ENCODE assay signal across 8 cellular contexts in genomic region chr12:118164798-118165486, GRCh38. TPM values are rescaled to one million over a fixed set of nuclear protein-coding genes. Genes with fewer than 3 reads are reported as not detected.
DNase-seq lines count a peak whose midpoint lies in the region; ATAC-seq and TF ChIP-seq lines count a peak whose summit lies in the region.

No MANE protein-coding gene starts in this region.

- no peak overlapping the region for H3K4me2 ChIP-seq in Loucy (ENCODE audit: low read depth, low read length, poor library complexity, severe bottlenecking)

- H3K36me3 ChIP-seq in Loucy (ENCODE audit: insufficient read depth, low read length) (peaks cover 74% of the 10 kb centered on the region; the same call in 1 of the 2 replicates), liver (ENCODE audit: control insufficient read depth in 4 of 4, insufficient read depth in 3 of 4, low read depth in 1 of 4, low read length in 3 of 4) (peaks cover 4 to 32% (median 23%) of the 10 kb centered on the region in 4 donors)

- no peaks in the 10 kb centered on the region; the same call in 1 of the 2 replicates for H3F3A ChIP-seq in Loucy (ENCODE audit: low read depth)

- H3K79me2 ChIP-seq in Loucy (ENCODE audit: insufficient read depth, low read length), result no peaks in the 10 kb centered on the region

- no peak overlapping the region for H2AFZ ChIP-seq in Loucy (ENCODE audit: low read length)

- peak; percentile 72 to 78 for TF ChIP-seq RAD21 in liver (IDR thresholded peaks at IDR 0.05)

- TF ChIP-seq CTCF in Loucy (conservative IDR thresholded peaks at IDR 0.05; ENCODE audit: low read length), result peak; percentile 62
- TF ChIP-seq CTCF in liver (IDR thresholded peaks at IDR 0.05; ENCODE audit: low read depth, low read length, missing input control), result peak; percentile 27

- ATAC-seq in HG03175 (IDR thresholded peaks at IDR 0.05; ENCODE audit: unreplicated experiment), result no peak

- H3K27me3 ChIP-seq in Loucy (ENCODE audit: insufficient read depth, low read length, poor library complexity, severe bottlenecking) (no peaks in the 10 kb centered on the region), liver (ENCODE audit: control insufficient read depth in 4 of 4, insufficient read depth in 4 of 4, low read length in 3 of 4) (no peaks in the 10 kb centered on the region)

- H3K4me1 ChIP-seq in Loucy (ENCODE audit: insufficient read depth, low read length, poor library complexity, severe bottlenecking) (no peaks in the 10 kb centered on the region), liver (ENCODE audit: control insufficient read depth in 4 of 4, insufficient read depth in 4 of 4, low read length in 3 of 4) (no peaks in the 10 kb centered on the region)

- H4K20me1 ChIP-seq in Loucy (ENCODE audit: insufficient read depth, low read length, poor library complexity, severe bottlenecking), result no peaks in the 10 kb centered on the region

- H3K9me3 ChIP-seq in Loucy (ENCODE audit: insufficient read depth, low read depth, low read length), result no peaks in the 10 kb centered on the region
- H3K9me3 ChIP-seq in liver (ENCODE audit: control insufficient read depth in 4 of 4, low read length in 3 of 4), result no peaks in the 10 kb centered on the region

- no peak overlapping the region for H3K9ac ChIP-seq in Loucy (ENCODE audit: low read depth, low read length, poor library complexity, severe bottlenecking)
- no peak overlapping the region for H3K9ac ChIP-seq in liver (ENCODE audit: low read depth in 1 of 2, low read length in 2 of 2)

- H3K27ac ChIP-seq in liver (ENCODE audit: low read depth in 1 of 2, low read length in 2 of 2), result no peak overlapping the region

- H3K4me3 ChIP-seq in Loucy (ENCODE audit: low read length, poor library complexity, severe bottlenecking), result no peak overlapping the region
- no peak overlapping the region for H3K4me3 ChIP-seq in liver (ENCODE audit: low read depth in 1 of 3, low read length in 3 of 3)

- DNase-seq in NCI-H2107 treated with DMSO at 0.1 percent for 48 hours (lab: John Stamatoyannopoulos, UW; ENCODE audit: unreplicated experiment), result peak; percentile 49
- no peak for DNase-seq in NCI-H2107 (lab: John Stamatoyannopoulos, UW)
- DNase-seq in amniotic epithelial cell (ENCODE audit: low read depth), result peak; percentile 35
- DNase-seq in NCI-H2029 (lab: John Stamatoyannopoulos, UW), result no peak
- DNase-seq in cerebellar nuclear complex (lab: John Stamatoyannopoulos, UW), result no peak

- 64% methylated on average over 6 of the region's 6 CpGs for WGBS in liver

- no peaks in the 10 kb centered on the region for H3K9me2 ChIP-seq in Loucy (replicated peaks; ENCODE audit: low read depth, low read length)

TF ChIP-seq in liver, 16 proteins besides CTCF, POLR2A, EP300 and RAD21:
- TF ChIP-seq, protein P1, sequence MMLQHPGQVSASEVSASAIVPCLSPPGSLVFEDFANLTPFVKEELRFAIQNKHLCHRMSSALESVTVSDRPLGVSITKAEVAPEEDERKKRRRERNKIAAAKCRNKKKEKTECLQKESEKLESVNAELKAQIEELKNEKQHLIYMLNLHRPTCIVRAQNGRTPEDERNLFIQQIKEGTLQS (IDR thresholded peaks at IDR 0.05), result no peak
- TF ChIP-seq JUND (IDR thresholded peaks at IDR 0.05) (no peak), HNF4A (conservative IDR thresholded peaks at IDR 0.05) (peak; percentile 29 to 42)

RNA-seq across cellular contexts. Expression of gene PEBP1, which starts 29.0 kb away (rescaled TPM):
- 100 to 1,000 TPM; 478 to 546 TPM for total RNA-seq in liver
- polyA plus RNA-seq in liver, result 1,000 to 10,000 TPM in 1 of 2 donors, 100 to 1,000 TPM in 1; 724 to 1,937 TPM

Comparison
In these comparisons a context has a peak if more than half of its experiments do, and no peak if none do; other contexts are left out.
1. DNase-seq: peak in NCI-H2107 treated with DMSO at 0.1 percent for 48 hours (single experiment) and amniotic epithelial cell (single experiment); none in NCI-H2107 (single experiment), NCI-H2029 (single experiment) and cerebellar nuclear complex (0 of 2).